ENCODE assay signal across 8 cellular contexts in the genomic region with DNA sequence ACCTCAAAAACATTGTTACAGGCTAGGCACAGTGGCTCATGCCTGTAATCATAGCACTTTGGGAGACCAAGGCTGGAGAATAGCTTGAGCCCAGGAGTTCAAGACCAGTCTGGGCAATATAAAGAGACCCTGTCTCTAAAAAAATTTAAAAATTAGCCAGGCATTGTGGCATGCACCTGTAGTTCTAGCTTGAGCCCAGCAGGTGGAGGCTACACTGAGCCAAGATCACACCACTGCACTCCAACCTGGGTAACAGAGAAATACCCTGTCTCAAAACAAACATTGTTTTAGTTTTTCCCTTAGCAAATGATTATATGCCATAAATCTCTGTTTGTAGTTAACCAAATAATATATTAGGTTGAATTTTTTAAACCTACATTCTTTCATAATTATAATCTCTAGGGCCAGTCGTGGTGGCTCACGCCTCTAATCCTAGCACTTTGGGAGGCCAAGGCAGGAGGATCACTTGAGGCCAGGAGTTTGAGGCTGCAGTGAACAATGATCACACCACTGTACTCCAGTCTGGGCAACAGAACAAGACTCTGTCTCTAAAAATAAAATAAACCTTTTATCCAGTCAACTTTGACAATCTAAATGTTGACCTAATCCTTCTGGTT. TPM values are rescaled to one million over a fixed set of nuclear protein-coding genes. Genes with fewer than 3 reads are reported as not detected.
A peak's percentile ranks its signal among the peaks of the same experiment; 100 is the strongest.
DNase-seq lines count a peak whose midpoint lies in the region; ATAC-seq and TF ChIP-seq lines count a peak whose summit lies in the region.

No MANE protein-coding gene starts in this region.

- TF ChIP-seq POLR2A in uterus (IDR thresholded peaks at IDR 0.05) (no peak), ovary (IDR thresholded peaks at IDR 0.05) (no peak)

- H3K27me3 ChIP-seq in OCI-LY3 (ENCODE audit: low read depth, low read length) = no peaks in the 10 kb centered on the region
- no peaks in the 10 kb centered on the region for H3K27me3 ChIP-seq in uterus
- no peaks in the 10 kb centered on the region for H3K27me3 ChIP-seq in ovary

- 93 to 94% (median 93%) methylated on average over 2 of the region's 2 CpGs for WGBS in ovary, 3 donors

- H3K4me1 ChIP-seq in OCI-LY3 (ENCODE audit: low read length) (no peaks in the 10 kb centered on the region), uterus (no peaks in the 10 kb centered on the region), ovary (ENCODE audit: insufficient read depth) (no peaks in the 10 kb centered on the region)

- no peak overlapping the region for H3K9ac ChIP-seq in OCI-LY3 (ENCODE audit: low read length)

- H3K36me3 ChIP-seq in OCI-LY3 (replicated peaks; ENCODE audit: low read depth, low read length) = no peaks in the 10 kb centered on the region
- peaks cover 0 to 2% of the 10 kb centered on the region in 2 donors for H3K36me3 ChIP-seq in uterus
- H3K36me3 ChIP-seq in ovary = no peaks in the 10 kb centered on the region

- no peak overlapping the region for H3K4me2 ChIP-seq in OCI-LY3 (ENCODE audit: low read length)

- in situ Hi-C loops in Caki2 (cut with HindIII; ENCODE audit: low pct_unique_long_range_greater_than_20kb, low sequenced_read_pairs) = no loop called here

- DNase-seq in Caki2 (ENCODE audit: low read depth) = peak; percentile 8
- DNase-seq in GM20000 (ENCODE audit: low spot score) = no peak
- peak; percentile 22 for DNase-seq in amniotic epithelial cell (ENCODE audit: low read depth)
- peak; percentile 42 for DNase-seq in left kidney (ENCODE audit: low read depth, low spot score)
- no peak for DNase-seq in uterus
- DNase-seq in ovary = no peak

- H3K4me3 ChIP-seq in OCI-LY3 (ENCODE audit: low read length) (no peak overlapping the region), uterus (no peak overlapping the region), ovary (no peak overlapping the region)

- no peak overlapping the region for H2AFZ ChIP-seq in OCI-LY3 (ENCODE audit: low read depth, low read length)

- intact Hi-C loops in uterus (cut with DNase I; ENCODE audit: low total_unique reads) = no loop called here
- intact Hi-C loops in ovary (cut with DNase I) = no loop called here

- no peak for TF ChIP-seq EP300 in ovary (IDR thresholded peaks at IDR 0.05)

- no peak for ATAC-seq in GM19023 (IDR thresholded peaks at IDR 0.05; ENCODE audit: unreplicated experiment)

- no peaks in the 10 kb centered on the region for H3K9me3 ChIP-seq in OCI-LY3 (ENCODE audit: insufficient read depth, low read length)
- no peaks in the 10 kb centered on the region for H3K9me3 ChIP-seq in uterus
- H3K9me3 ChIP-seq in ovary = no peaks in the 10 kb centered on the region

- TF ChIP-seq CTCF in GM20000 (IDR thresholded peaks at IDR 0.05; ENCODE audit: extremely low read depth, missing control alignments) (peak; percentile 45), OCI-LY3 (IDR thresholded peaks at IDR 0.05; ENCODE audit: low read depth, low read length) (peak; percentile 54), uterus (IDR thresholded peaks at IDR 0.05) (peak; percentile 37 to 52 (median 42)), ovary (IDR thresholded peaks at IDR 0.05) (peak in 1 of 3 donors; percentile 26)

- H3K79me2 ChIP-seq in OCI-LY3 (ENCODE audit: low read length) = no peaks in the 10 kb centered on the region

- H3K27ac ChIP-seq in OCI-LY3 (ENCODE audit: low read length) = no peak overlapping the region
- no peak overlapping the region for H3K27ac ChIP-seq in uterus
- H3K27ac ChIP-seq in ovary = no peak overlapping the region

- H4K20me1 ChIP-seq in OCI-LY3 (ENCODE audit: insufficient read depth, low read length) = no peaks in the 10 kb centered on the region

RNA-seq across cellular contexts. Expression of gene CYP20A1, which starts 13.3 kb away (rescaled TPM):
- 14.2 and 16.4 TPM in 2 replicates for total RNA-seq in Caki2 (2014; rRNA removed; shearing (Covaris generic); ENCODE audit: low replicate concordance)
- total RNA-seq in uterus (10 to 100 TPM in 3 of 4 donors, 1 to 10 TPM in 1; 2.0 to 72.7 (median 37.5) TPM), ovary (10 to 100 TPM; 31.4 to 51.0 (median 37.9) TPM)
- 10 to 100 TPM; 20.3 to 27.7 TPM for polyA plus RNA-seq in ovary

Comparison
In these comparisons a context has a peak if more than half of its experiments do, and no peak if none do; other contexts are left out.
1. DNase-seq: peak in Caki2 (single experiment), amniotic epithelial cell (single experiment) and left kidney (single experiment); none in GM20000 (single experiment), uterus (0 of 2) and ovary (0 of 5).